In genomic region chr13:109998808-109999528, GRCh38 we compare ENCODE assay signal across 9 cellular contexts.
DNase-seq lines count a peak whose midpoint lies in the region; ATAC-seq, FAIRE-seq and TF ChIP-seq lines count a peak whose summit lies in the region.
"Had no signal": no experiment of that assay in that cellular context is flagged by ENCODE, and none has a peak within 500 bp of the region (broad histone marks: within the 10 kb centered on the region; RNA-seq: fewer than 3 reads in every experiment).

No MANE protein-coding gene starts in this region.

- H3K9me3 ChIP-seq in mucosa of descending colon: no peaks in the 10 kb centered on the region

- no peak for DNase-seq in D721Med (ENCODE audit: insufficient read length, low spot score)
- DNase-seq in NCI-H146 (lab: John Stamatoyannopoulos, UW): peak; percentile 54
- DNase-seq in T47D (ENCODE audit: low read depth in 1 of 2, low spot score in 1 of 2): peak; percentile 15 to 80
- DNase-seq in medulla oblongata (ENCODE audit: extremely low spot score): peak; percentile 13
- DNase-seq in mucosa of descending colon: no peak
- DNase-seq in COLO668 (lab: John Stamatoyannopoulos, UW; ENCODE audit: unreplicated experiment): no peak
- no peak for DNase-seq in iPS-NIHi7 (ENCODE audit: extremely low spot score)
- no peak for DNase-seq in DMS153 treated with DMSO at 0.1 percent for 48 hours (lab: John Stamatoyannopoulos, UW; ENCODE audit: unreplicated experiment)
- DNase-seq: naive thymus-derived CD8-positive, alpha-beta T cell had no signal

- TF ChIP-seq CTCF in D721Med (IDR thresholded peaks at IDR 0.05; ENCODE audit: insufficient read depth, missing control alignments) (peak; percentile 14), mucosa of descending colon (IDR thresholded peaks at IDR 0.05) (no peak)

- FAIRE-seq in D721Med (lab: Jason Lieb, UNC): no peak

- ATAC-seq in mucosa of descending colon: no peak
- ATAC-seq: naive thymus-derived CD8-positive, alpha-beta T cell had no signal

- H3K4me3 ChIP-seq in mucosa of descending colon: no peak overlapping the region

- intact Hi-C loops in mucosa of descending colon (cut with DNase I, micrococcal nuclease): no loop called here

- H3K4me1 ChIP-seq in mucosa of descending colon (ENCODE audit: low read depth): no peaks in the 10 kb centered on the region

- no peaks in the 10 kb centered on the region for H3K36me3 ChIP-seq in mucosa of descending colon (ENCODE audit: low read depth)

- in situ Hi-C loops in T47D (cut with HindIII; ENCODE audit: low pct_unique_long_range_greater_than_20kb, low sequenced_read_pairs): no loop called here

Comparison
In these comparisons a context has a peak if more than half of its experiments do, and no peak if none do; other contexts are left out.
1. DNase-seq: peak in NCI-H146 (single experiment), T47D (2 of 2) and medulla oblongata (single experiment); none in D721Med (single experiment), mucosa of descending colon (0 of 3), COLO668 (single experiment), iPS-NIHi7 (single experiment) and DMS153 treated with DMSO at 0.1 percent for 48 hours (single experiment).